Comparison of ENCODE assay signal across 17 cellular contexts in the genomic region with DNA sequence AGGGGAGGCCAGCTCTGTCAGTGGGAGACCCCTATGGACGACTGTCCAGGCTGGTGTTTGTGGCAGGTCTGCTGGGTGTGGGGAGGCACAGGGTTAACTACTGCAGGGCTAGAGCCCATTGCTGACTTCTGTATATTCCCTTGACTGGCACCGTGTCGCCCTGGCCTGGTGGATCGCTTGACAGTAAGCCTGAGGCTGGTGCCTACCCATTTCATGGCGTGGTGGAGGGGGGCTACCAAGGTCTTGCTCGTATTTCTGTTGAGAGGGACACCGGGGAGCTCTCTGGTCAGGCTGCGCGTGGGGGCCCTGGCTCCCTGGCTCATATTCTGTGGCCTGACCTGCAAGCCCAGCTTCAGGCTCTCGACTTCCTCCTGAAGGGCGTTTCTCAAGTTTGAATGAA.
DNase-seq lines count a peak whose midpoint lies in the region; ATAC-seq lines count a peak whose summit lies in the region.
"Had no signal": no experiment of that assay in that cellular context is flagged by ENCODE, and none has a peak within 500 bp of the region (broad histone marks: within the 10 kb centered on the region; RNA-seq: fewer than 3 reads in every experiment).

No MANE protein-coding gene starts in this region.

- DNase-seq in activated CD8-positive, alpha-beta memory T cell treated with anti-CD3 and anti-CD28 coated beads, Interleukin-2, amount 10 ng/mL, durations not matched to agents 7 days and 5 days: no peak
- no peak for DNase-seq in activated CD8-positive, alpha-beta memory T cell treated with anti-CD3 and anti-CD28 coated beads, Interleukin-2, amount 50 U/mL, for 48 hours
- DNase-seq in T-cell (no peak), NCI-H1436 (lab: John Stamatoyannopoulos, UW) (no peak), NK-92 (lab: John Stamatoyannopoulos, UW; ENCODE audit: unreplicated experiment) (no peak)
- no peak for DNase-seq in effector memory CD8-positive, alpha-beta T cell
- DNase-seq in stimulated activated naive B cell treated with anti-CD40 and anti-IgM and Interleukin-4, amounts not matched to agents 10 μg/mL and 1 μg/mL and 100 μg/mL, for 72 hours: no peak
- DNase-seq: ACHN, DMS153, Karpas-422, NCI-H1048, NCI-H1930, NCI-H226, psoas muscle had no signal

- CTCF ChIA-PET in activated CD8-positive, alpha-beta memory T cell treated with anti-CD3 and anti-CD28 coated beads, Interleukin-2, amount 10 ng/mL, durations not matched to agents 7 days and 5 days (lab: Charles Lee): interaction anchor here (0.7 to 4.9 kb wide), 7 partner anchors 10 to 70 kb away, joined by 3 to 35 read pairs (median 10); no protein-coding TSS in a partner anchor
- CTCF ChIA-PET in T-cell (lab: Charles Lee): interaction anchor here in 1 of 2 donors (1.3 to 1.8 kb wide), 3 partner anchors 12 to 40 kb away, joined by 4 to 5 read pairs (median 5); no protein-coding TSS in a partner anchor

- ATAC-seq in activated CD8-positive, alpha-beta memory T cell treated with anti-CD3 and anti-CD28 coated beads, Interleukin-2, amount 10 ng/mL, durations not matched to agents 7 days and 5 days: no peak
- no peak for ATAC-seq in T-cell (replicated peaks in 1 of 4)
- no peak for ATAC-seq in effector memory CD8-positive, alpha-beta T cell (replicated peaks)
- ATAC-seq in stimulated activated naive B cell treated with anti-CD40 and anti-IgM and Interleukin-4, amounts not matched to agents 10 μg/mL and 1 μg/mL and 100 μg/mL, for 72 hours (replicated peaks): no peak
- ATAC-seq in GM18870 (IDR thresholded peaks at IDR 0.05; ENCODE audit: unreplicated experiment): no peak
- ATAC-seq: gastroesophageal sphincter, Panc1, psoas muscle had no signal

- no peak overlapping the region for H3K4me3 Mint-ChIP-seq in activated CD8-positive, alpha-beta memory T cell treated with anti-CD3 and anti-CD28 coated beads, Interleukin-2, amount 10 ng/mL, durations not matched to agents 7 days and 5 days
- H3K4me3 Mint-ChIP-seq in T-cell: peak overlapping the region in 1 of 3 donors; percentile 65
- peak overlapping the region; percentile 75 to 80 for H3K4me3 Mint-ChIP-seq in effector memory CD8-positive, alpha-beta T cell
- no peak overlapping the region for H3K4me3 Mint-ChIP-seq in stimulated activated naive B cell treated with anti-CD40 and anti-IgM and Interleukin-4, amounts not matched to agents 10 μg/mL and 1 μg/mL and 100 μg/mL, for 72 hours

- H3K27ac Mint-ChIP-seq in activated CD8-positive, alpha-beta memory T cell treated with anti-CD3 and anti-CD28 coated beads, Interleukin-2, amount 10 ng/mL, durations not matched to agents 7 days and 5 days: peak overlapping the region; percentile 82
- H3K27ac Mint-ChIP-seq in T-cell: peak overlapping the region; percentile 80 to 85
- H3K27ac Mint-ChIP-seq in effector memory CD8-positive, alpha-beta T cell: peak overlapping the region; percentile 94 to 96
- peak overlapping the region; percentile 26 for H3K27ac Mint-ChIP-seq in stimulated activated naive B cell treated with anti-CD40 and anti-IgM and Interleukin-4, amounts not matched to agents 10 μg/mL and 1 μg/mL and 100 μg/mL, for 72 hours

- H3K27me3 Mint-ChIP-seq in activated CD8-positive, alpha-beta memory T cell treated with anti-CD3 and anti-CD28 coated beads, Interleukin-2, amount 10 ng/mL, durations not matched to agents 7 days and 5 days: peaks cover 41% of the 10 kb centered on the region
- no peaks in the 10 kb centered on the region for H3K27me3 Mint-ChIP-seq in T-cell
- H3K27me3 Mint-ChIP-seq in effector memory CD8-positive, alpha-beta T cell: no peaks in the 10 kb centered on the region
- peaks cover 8 to 11% of the 10 kb centered on the region in 2 donors for H3K27me3 Mint-ChIP-seq in stimulated activated naive B cell treated with anti-CD40 and anti-IgM and Interleukin-4, amounts not matched to agents 10 μg/mL and 1 μg/mL and 100 μg/mL, for 72 hours

- peaks cover 80% of the 10 kb centered on the region for H3K4me1 Mint-ChIP-seq in activated CD8-positive, alpha-beta memory T cell treated with anti-CD3 and anti-CD28 coated beads, Interleukin-2, amount 10 ng/mL, durations not matched to agents 7 days and 5 days
- peaks cover 44 to 64% (median 51%) of the 10 kb centered on the region in 3 donors for H3K4me1 Mint-ChIP-seq in T-cell
- H3K4me1 Mint-ChIP-seq in effector memory CD8-positive, alpha-beta T cell (ENCODE audit: low read depth in 2 of 2): peaks cover 51 to 64% of the 10 kb centered on the region in 2 donors
- H3K4me1 Mint-ChIP-seq in stimulated activated naive B cell treated with anti-CD40 and anti-IgM and Interleukin-4, amounts not matched to agents 10 μg/mL and 1 μg/mL and 100 μg/mL, for 72 hours: peaks cover 42 to 61% of the 10 kb centered on the region in 2 donors

- POLR2A ChIA-PET in T-cell (lab: Charles Lee): no interaction called here

- no peaks in the 10 kb centered on the region for H3K9me3 Mint-ChIP-seq in activated CD8-positive, alpha-beta memory T cell treated with anti-CD3 and anti-CD28 coated beads, Interleukin-2, amount 10 ng/mL, durations not matched to agents 7 days and 5 days (ENCODE audit: low read depth)
- H3K9me3 Mint-ChIP-seq in T-cell: no peaks in the 10 kb centered on the region
- H3K9me3 Mint-ChIP-seq in effector memory CD8-positive, alpha-beta T cell: no peaks in the 10 kb centered on the region
- peaks cover 0 to 2% of the 10 kb centered on the region in 2 donors for H3K9me3 Mint-ChIP-seq in stimulated activated naive B cell treated with anti-CD40 and anti-IgM and Interleukin-4, amounts not matched to agents 10 μg/mL and 1 μg/mL and 100 μg/mL, for 72 hours

- peaks cover 6% of the 10 kb centered on the region for H3K36me3 Mint-ChIP-seq in activated CD8-positive, alpha-beta memory T cell treated with anti-CD3 and anti-CD28 coated beads, Interleukin-2, amount 10 ng/mL, durations not matched to agents 7 days and 5 days
- no peaks in the 10 kb centered on the region for H3K36me3 Mint-ChIP-seq in T-cell
- no peaks in the 10 kb centered on the region for H3K36me3 Mint-ChIP-seq in effector memory CD8-positive, alpha-beta T cell (ENCODE audit: insufficient read depth)
- H3K36me3 Mint-ChIP-seq in stimulated activated naive B cell treated with anti-CD40 and anti-IgM and Interleukin-4, amounts not matched to agents 10 μg/mL and 1 μg/mL and 100 μg/mL, for 72 hours: peaks cover 0 to 3% of the 10 kb centered on the region in 2 donors

Comparison
In these comparisons a context has a peak if more than half of its experiments do, and no peak if none do; other contexts are left out.
1. H3K27ac Mint-ChIP-seq: peak in every context shown above with its lines; median percentile 95 in effector memory CD8-positive, alpha-beta T cell; 82 in T-cell; 82 in activated CD8-positive, alpha-beta memory T cell treated with anti-CD3 and anti-CD28 coated beads, Interleukin-2, amount 10 ng/mL, durations not matched to agents 7 days and 5 days; 26 in stimulated activated naive B cell treated with anti-CD40 and anti-IgM and Interleukin-4, amounts not matched to agents 10 μg/mL and 1 μg/mL and 100 μg/mL, for 72 hours.
2. H3K4me3 Mint-ChIP-seq: peak in effector memory CD8-positive, alpha-beta T cell (2 of 2); none in activated CD8-positive, alpha-beta memory T cell treated with anti-CD3 and anti-CD28 coated beads, Interleukin-2, amount 10 ng/mL, durations not matched to agents 7 days and 5 days (single experiment) and stimulated activated naive B cell treated with anti-CD40 and anti-IgM and Interleukin-4, amounts not matched to agents 10 μg/mL and 1 μg/mL and 100 μg/mL, for 72 hours (0 of 2).